8 cellular contexts compared by ENCODE assay signal in genomic region chr11:68956142-68956541, GRCh38. TPM values are rescaled to one million over a fixed set of nuclear protein-coding genes. Genes with fewer than 3 reads are reported as not detected.
DNase-seq lines count a peak whose midpoint lies in the region; ATAC-seq and TF ChIP-seq lines count a peak whose summit lies in the region.

No MANE protein-coding gene starts in this region.

- no peak for TF ChIP-seq CTCF in CD8-positive, alpha-beta T cell (IDR thresholded peaks at IDR 0.05)
- TF ChIP-seq CTCF in HFF-Myc (IDR thresholded peaks at IDR 0.05; ENCODE audit: low read depth, low read length, missing control alignments): peak; percentile 45

- H3K9me3 ChIP-seq in CD8-positive, alpha-beta T cell (ENCODE audit: low read length): no peaks in the 10 kb centered on the region

- in situ Hi-C loops in ACHN (cut with HindIII; ENCODE audit: low pct_ligation_motif_present, low pct_unique_long_range_greater_than_20kb, low sequenced_read_pairs): no loop called here

- H2BK120ac ChIP-seq in mesendoderm (ENCODE audit: low read depth, low read length): no peak overlapping the region

- no peaks in the 10 kb centered on the region for H3K27me3 ChIP-seq in CD8-positive, alpha-beta T cell (ENCODE audit: insufficient read depth, low read length)
- H3K27me3 ChIP-seq in mesendoderm (ENCODE audit: insufficient read depth, low read length, poor library complexity): no peaks in the 10 kb centered on the region

- no peak overlapping the region for H4K8ac ChIP-seq in mesendoderm (ENCODE audit: low read depth, low read length)

- H2BK5ac ChIP-seq in mesendoderm (ENCODE audit: low read length): no peak overlapping the region

- ATAC-seq in CD8-positive, alpha-beta T cell: peak; percentile 44

- H3K79me1 ChIP-seq in mesendoderm (ENCODE audit: low read length): no peaks in the 10 kb centered on the region

- no peak overlapping the region for H3K4me2 ChIP-seq in mesendoderm (ENCODE audit: low read length)

- H2AK5ac ChIP-seq in mesendoderm (ENCODE audit: low read length): no peak overlapping the region

- no peak overlapping the region for H3K23ac ChIP-seq in mesendoderm (ENCODE audit: low read length)

- peak in 3 of 7 experiments; percentile 9 to 51 (median 18) for DNase-seq in CD8-positive, alpha-beta T cell
- DNase-seq in HFF-Myc (ENCODE audit: extremely low read depth, low read depth) (no peak), mesendoderm (peak; percentile 59), COR-L47 (lab: John Stamatoyannopoulos, UW) (no peak), ACHN (no peak), COLO829 (ENCODE audit: low spot score) (no peak), SW 1271 (lab: John Stamatoyannopoulos, UW) (no peak)
- peak; percentile 17 for DNase-seq in activated naive CD4-positive, alpha-beta T cell treated with anti-CD3 and anti-CD28 coated beads for 36 hours

- no peak overlapping the region for H3K27ac ChIP-seq in CD8-positive, alpha-beta T cell (ENCODE audit: low read depth, low read length)
- H3K27ac ChIP-seq in mesendoderm (ENCODE audit: low read depth, low read length): no peak overlapping the region

- no peak overlapping the region for H4K5ac ChIP-seq in mesendoderm (ENCODE audit: low read length)

- no peaks in the 10 kb centered on the region for H3K79me2 ChIP-seq in mesendoderm (ENCODE audit: control insufficient read depth, insufficient read depth, low read length)

- H3K4ac ChIP-seq in mesendoderm (ENCODE audit: low read depth, low read length): no peak overlapping the region

- H3K9me3 Mint-ChIP-seq in CD8-positive, alpha-beta T cell: no peaks in the 10 kb centered on the region
- H3K9me3 Mint-ChIP-seq in activated naive CD4-positive, alpha-beta T cell treated with anti-CD3 and anti-CD28 coated beads for 36 hours: no peaks in the 10 kb centered on the region

- no peak overlapping the region for H3K4me3 ChIP-seq in CD8-positive, alpha-beta T cell (ENCODE audit: low read depth, low read length)
- no peak overlapping the region for H3K4me3 ChIP-seq in HFF-Myc (replicated peaks; ENCODE audit: low read depth, low read length)
- H3K4me3 ChIP-seq in mesendoderm (ENCODE audit: low read length): no peak overlapping the region

- no peak overlapping the region for H3K18ac ChIP-seq in mesendoderm (ENCODE audit: low read length)

- H3K36me3 ChIP-seq in CD8-positive, alpha-beta T cell (ENCODE audit: insufficient read depth, low read length): no peaks in the 10 kb centered on the region
- H3K36me3 ChIP-seq in mesendoderm (ENCODE audit: control insufficient read depth, insufficient read depth, low read length): no peaks in the 10 kb centered on the region

- no peaks in the 10 kb centered on the region for H3K4me1 ChIP-seq in CD8-positive, alpha-beta T cell (ENCODE audit: insufficient read depth, low read length)
- no peaks in the 10 kb centered on the region for H3K4me1 ChIP-seq in mesendoderm (ENCODE audit: control insufficient read depth, low read depth, low read length)

- intact Hi-C loops in CD8-positive, alpha-beta T cell (cut with DNase I, micrococcal nuclease): loop anchor here in 1 of 2 experiments (2.0 kb wide), 1 partner anchor 133 kb away; no protein-coding TSS in a partner anchor
- intact Hi-C loops in activated naive CD4-positive, alpha-beta T cell treated with anti-CD3 and anti-CD28 coated beads for 36 hours (cut with micrococcal nuclease): no loop called here

- no peaks in the 10 kb centered on the region for H3K36me3 Mint-ChIP-seq in CD8-positive, alpha-beta T cell
- no peaks in the 10 kb centered on the region for H3K36me3 Mint-ChIP-seq in activated naive CD4-positive, alpha-beta T cell treated with anti-CD3 and anti-CD28 coated beads for 36 hours (ENCODE audit: low read depth)

- no peak overlapping the region for H3K9ac ChIP-seq in mesendoderm (ENCODE audit: low read length)

- no peak overlapping the region for H3K4me3 Mint-ChIP-seq in CD8-positive, alpha-beta T cell
- H3K4me3 Mint-ChIP-seq in activated naive CD4-positive, alpha-beta T cell treated with anti-CD3 and anti-CD28 coated beads for 36 hours: no peak overlapping the region

- POLR2A ChIA-PET in CD8-positive, alpha-beta T cell (lab: Charles Lee): no interaction called here

- no peak overlapping the region for H3K56ac ChIP-seq in mesendoderm (ENCODE audit: low read length)

- peaks cover 3% of the 10 kb centered on the region for H3K4me1 Mint-ChIP-seq in CD8-positive, alpha-beta T cell (ENCODE audit: low read depth)
- H3K4me1 Mint-ChIP-seq in activated naive CD4-positive, alpha-beta T cell treated with anti-CD3 and anti-CD28 coated beads for 36 hours (ENCODE audit: low read depth): peaks cover 2% of the 10 kb centered on the region

- no CpG with 5 or more reads among the region's 12 CpGs for WGBS in mesendoderm (ENCODE audit: extremely low coverage, insufficient coverage, low lambda C conversion rate)

- CTCF ChIA-PET in CD8-positive, alpha-beta T cell (lab: Charles Lee): no interaction called here
- CTCF ChIA-PET in activated naive CD4-positive, alpha-beta T cell treated with anti-CD3 and anti-CD28 coated beads for 36 hours (lab: Charles Lee): no interaction called here

- peaks cover 4% of the 10 kb centered on the region for H3K27me3 Mint-ChIP-seq in CD8-positive, alpha-beta T cell (ENCODE audit: low read depth)
- no peaks in the 10 kb centered on the region for H3K27me3 Mint-ChIP-seq in activated naive CD4-positive, alpha-beta T cell treated with anti-CD3 and anti-CD28 coated beads for 36 hours (ENCODE audit: low read depth)

- no peak overlapping the region for H2BK15ac ChIP-seq in mesendoderm (replicated peaks; ENCODE audit: low read depth)

- no peak overlapping the region for H3K27ac Mint-ChIP-seq in CD8-positive, alpha-beta T cell
- H3K27ac Mint-ChIP-seq in activated naive CD4-positive, alpha-beta T cell treated with anti-CD3 and anti-CD28 coated beads for 36 hours: no peak overlapping the region

RNA-seq across cellular contexts. Expression of gene MRGPRD, which starts 24.6 kb away (rescaled TPM):
- not detected for total RNA-seq in CD8-positive, alpha-beta T cell
- total RNA-seq in activated naive CD4-positive, alpha-beta T cell treated with anti-CD3 and anti-CD28 coated beads for 36 hours: not detected
- polyA plus RNA-seq in mesendoderm (2013, experiment 1 of 2): not detected
- polyA plus RNA-seq in mesendoderm (2013, experiment 2 of 2): not detected

RNA-seq across cellular contexts. Expression of gene IGHMBP2, which starts 52.5 kb away (rescaled TPM):
- 10 to 100 TPM; 25.5 to 27.3 TPM for total RNA-seq in CD8-positive, alpha-beta T cell
- total RNA-seq in activated naive CD4-positive, alpha-beta T cell treated with anti-CD3 and anti-CD28 coated beads for 36 hours: 10 to 100 TPM; 29.4 to 31.1 TPM
- 7.1 TPM for polyA plus RNA-seq in mesendoderm (2013, experiment 1 of 2)
- polyA plus RNA-seq in mesendoderm (2013, experiment 2 of 2): 7.1 TPM

RNA-seq across cellular contexts. Expression of gene MRPL21, which starts 52.5 kb away (rescaled TPM):
- 10 to 100 TPM; 48.4 to 53.6 TPM for total RNA-seq in CD8-positive, alpha-beta T cell
- 10 to 100 TPM; 90.8 to 92.1 TPM for total RNA-seq in activated naive CD4-positive, alpha-beta T cell treated with anti-CD3 and anti-CD28 coated beads for 36 hours
- polyA plus RNA-seq in mesendoderm (2013, experiment 1 of 2): 121 TPM
- 127 TPM for polyA plus RNA-seq in mesendoderm (2013, experiment 2 of 2)

RNA-seq across cellular contexts. Expression of gene MRGPRF, which starts 56.9 kb away (rescaled TPM):
- not detected for total RNA-seq in CD8-positive, alpha-beta T cell
- not detected for total RNA-seq in activated naive CD4-positive, alpha-beta T cell treated with anti-CD3 and anti-CD28 coated beads for 36 hours
- 9.4 TPM for polyA plus RNA-seq in mesendoderm (2013, experiment 1 of 2)
- 10.2 TPM for polyA plus RNA-seq in mesendoderm (2013, experiment 2 of 2)

Comparison
In these comparisons a context has a peak if more than half of its experiments do, and no peak if none do; other contexts are left out.
1. DNase-seq: peak in activated naive CD4-positive, alpha-beta T cell treated with anti-CD3 and anti-CD28 coated beads for 36 hours (single experiment) and mesendoderm (single experiment); none in HFF-Myc (single experiment), COR-L47 (single experiment), ACHN (single experiment), COLO829 (single experiment) and SW 1271 (0 of 2).